ENCODE assay signal across 8 cellular contexts in the genomic region with DNA sequence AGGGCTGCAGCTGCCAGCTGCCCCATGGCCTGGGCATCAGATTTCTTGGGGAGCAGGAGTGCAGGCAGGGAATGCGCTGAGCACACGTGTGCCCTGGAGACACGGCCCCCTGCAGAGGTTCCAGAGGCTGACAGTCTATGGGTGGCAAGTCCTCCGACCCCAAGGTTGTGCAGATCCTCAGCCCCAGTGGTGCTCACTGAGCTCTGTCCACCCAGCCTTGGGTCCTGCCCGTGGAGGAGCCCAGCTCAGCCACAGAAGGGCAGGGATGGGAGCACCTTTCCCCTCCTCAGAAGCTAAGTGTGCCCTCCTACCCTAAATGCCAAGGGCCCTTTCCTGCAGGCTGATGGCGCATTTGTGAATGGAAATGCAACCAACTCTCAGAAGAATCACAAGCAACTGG.
"Had no signal": no experiment of that assay in that cellular context is flagged by ENCODE, and none has a peak within 500 bp of the region (broad histone marks: within the 10 kb centered on the region; RNA-seq: fewer than 3 reads in every experiment).

No MANE protein-coding gene starts in this region.

- ATAC-seq: HCT116, K562 had no signal

- H2AFZ ChIP-seq: GM23248 had no signal

- H3K27ac ChIP-seq: GM23248 had no signal

- H3K9ac ChIP-seq: GM23248 had no signal

- DNase-seq: GM23248, GOT3, H7, HFFc6, IMR-90 had no signal

- H3K36me3 ChIP-seq: HAP-1 had no signal

- H3K4me1 ChIP-seq: HAP-1 had no signal

- H3K4me3 ChIP-seq: GM23248, HAP-1, K562 had no signal

- H3K9me3 ChIP-seq: HAP-1 had no signal
